In the genomic region with DNA sequence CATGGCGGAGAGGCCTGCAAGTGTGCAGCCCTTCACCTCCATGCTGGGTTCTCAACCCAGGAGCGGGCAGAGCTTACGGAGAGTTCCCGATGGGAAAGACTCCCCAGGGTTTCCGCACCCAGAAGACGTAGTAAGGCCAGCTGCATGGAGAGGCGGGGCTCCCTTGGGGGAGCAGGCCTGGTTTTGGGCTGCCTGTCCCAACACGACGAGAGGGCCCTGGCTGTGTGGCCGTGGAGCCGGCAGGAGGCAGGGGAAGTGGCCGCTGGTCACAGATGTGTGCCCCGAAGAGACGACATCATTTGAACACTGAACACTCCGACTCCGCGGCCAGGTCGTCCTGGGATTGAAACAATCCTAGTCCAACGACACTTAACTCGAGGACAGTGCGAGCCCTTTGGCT, we compare ENCODE assay signal across 25 cellular contexts. TPM values are rescaled to one million over a fixed set of nuclear protein-coding genes. Genes with fewer than 3 reads are reported as not detected.
DNase-seq lines count a peak whose midpoint lies in the region; ATAC-seq and TF ChIP-seq lines count a peak whose summit lies in the region.
"Had no signal": no experiment of that assay in that cellular context is flagged by ENCODE, and none has a peak within 500 bp of the region (broad histone marks: within the 10 kb centered on the region; RNA-seq: fewer than 3 reads in every experiment).

No MANE protein-coding gene starts in this region.

- H3K4me1 Mint-ChIP-seq in MCF 10A (ENCODE audit: insufficient read depth, unreplicated experiment) (no peaks in the 10 kb centered on the region), nephron progenitor cell (peaks cover 49% of the 10 kb centered on the region)
- H3K4me1 Mint-ChIP-seq: B cell; CD8-positive, alpha-beta memory T cell had no signal

- H3K36me3 Mint-ChIP-seq in MCF 10A (ENCODE audit: insufficient read depth, unreplicated experiment) (no peaks in the 10 kb centered on the region), nephron progenitor cell (ENCODE audit: low read depth) (no peaks in the 10 kb centered on the region)
- H3K36me3 Mint-ChIP-seq: CD8-positive, alpha-beta memory T cell had no signal

- H3K27me3 ChIP-seq in breast epithelium = no peaks in the 10 kb centered on the region
- no peaks in the 10 kb centered on the region for H3K27me3 ChIP-seq in testis
- no peaks in the 10 kb centered on the region for H3K27me3 ChIP-seq in stomach
- H3K27me3 ChIP-seq: SJCRH30 had no signal

- no peak for TF ChIP-seq POLR2A in breast epithelium (IDR thresholded peaks at IDR 0.05)
- TF ChIP-seq POLR2A in testis (IDR thresholded peaks at IDR 0.05) = no peak
- TF ChIP-seq POLR2A in stomach (IDR thresholded peaks at IDR 0.05) = no peak

- TF ChIP-seq EP300 in stomach (IDR thresholded peaks at IDR 0.05) = no peak

- BruUV-seq in MCF 10A (replicated peaks; lab: Mats Ljungman, UMichigan) = no TSS peak

- DNase-seq in breast epithelium (ENCODE audit: low spot score in 2 of 2) = no peak
- DNase-seq in MCF 10A (ENCODE audit: unreplicated experiment) = no peak
- no peak for DNase-seq in nephron progenitor cell
- DNase-seq in NCI-H2107 (lab: John Stamatoyannopoulos, UW) = no peak
- no peak for DNase-seq in testis
- no peak for DNase-seq in stomach
- DNase-seq: Calu3; CD8-positive, alpha-beta memory T cell; DMS79 treated with DMSO at 0.1 percent for 48 hours; GF-D8; HCEC 1CT; Karpas-422; NCI-H1105 treated with DMSO at 0.1 percent for 48 hours; NCI-H146; NCI-H2029; NCI-H69; SJCRH30 had no signal

- intact Hi-C loops in breast epithelium (cut with DNase I; ENCODE audit: low total_unique reads) (no loop called here), MCF 10A (cut with micrococcal nuclease) (no loop called here), testis (cut with DNase I; ENCODE audit: low total_unique reads) (loop anchor here (10.0 kb wide), 1 partner anchor 50 kb away; no protein-coding TSS in a partner anchor), stomach (cut with DNase I; ENCODE audit: low total_unique reads) (no loop called here)

- no peak overlapping the region for H3K4me3 Mint-ChIP-seq in MCF 10A (ENCODE audit: unreplicated experiment)
- H3K4me3 Mint-ChIP-seq in nephron progenitor cell = no peak overlapping the region
- H3K4me3 Mint-ChIP-seq: B cell; CD8-positive, alpha-beta memory T cell had no signal

- H3K4me3 ChIP-seq in breast epithelium = no peak overlapping the region
- no peak overlapping the region for H3K4me3 ChIP-seq in testis
- H3K4me3 ChIP-seq in stomach = no peak overlapping the region
- H3K4me3 ChIP-seq: SJCRH30 had no signal

- H3K36me3 ChIP-seq in breast epithelium = no peaks in the 10 kb centered on the region
- H3K36me3 ChIP-seq in testis (ENCODE audit: low read depth, missing control alignments) = no peaks in the 10 kb centered on the region
- no peaks in the 10 kb centered on the region for H3K36me3 ChIP-seq in stomach
- H3K36me3 ChIP-seq: SJCRH30 had no signal

- H3K4me1 ChIP-seq in breast epithelium = peaks cover 0 to 4% of the 10 kb centered on the region in 2 donors
- peaks cover 16% of the 10 kb centered on the region for H3K4me1 ChIP-seq in testis
- H3K4me1 ChIP-seq in stomach = peaks cover 0 to 24% (median 16%) of the 10 kb centered on the region in 4 donors

- peak overlapping the region; percentile 29 to 44 for H3K27ac ChIP-seq in breast epithelium
- H3K27ac ChIP-seq in testis = no peak overlapping the region
- peak overlapping the region in 1 of 5 donors; percentile 52 for H3K27ac ChIP-seq in stomach
- H3K27ac ChIP-seq: 22Rv1, C4-2B, HL-60, SJCRH30 had no signal

- H3K27me3 Mint-ChIP-seq in MCF 10A (ENCODE audit: insufficient read depth, unreplicated experiment) (peaks cover 3% of the 10 kb centered on the region), nephron progenitor cell (ENCODE audit: low read depth, poor library complexity) (peaks cover 11% of the 10 kb centered on the region)
- H3K27me3 Mint-ChIP-seq: B cell had no signal

- ATAC-seq in esophagus mucosa = peak; percentile 42
- no peak for ATAC-seq in HG03280 (IDR thresholded peaks at IDR 0.05; ENCODE audit: unreplicated experiment)
- ATAC-seq: Right ventricle myocardium inferior, SK-N-SH treated with all-trans-retinoic acid at 6 μM for 48 hours had no signal

- CTCF ChIA-PET in MCF 10A (lab: Yijun Ruan, JAX) = no interaction called here

- WGBS in testis, 2 donors = 88 to 96% methylated on average over 13 to 21 of the region's 21 CpGs
- 86 to 93% (median 91%) methylated on average over 14 to 21 of the region's 21 CpGs for WGBS in stomach, 5 donors

- no peaks in the 10 kb centered on the region for H3K9me3 ChIP-seq in breast epithelium
- no peaks in the 10 kb centered on the region for H3K9me3 ChIP-seq in testis
- no peaks in the 10 kb centered on the region for H3K9me3 ChIP-seq in stomach
- H3K9me3 ChIP-seq: SJCRH30 had no signal

- H3K9me3 Mint-ChIP-seq in MCF 10A (ENCODE audit: unreplicated experiment) = no peaks in the 10 kb centered on the region
- H3K9me3 Mint-ChIP-seq in nephron progenitor cell = no peaks in the 10 kb centered on the region
- H3K9me3 Mint-ChIP-seq: CD8-positive, alpha-beta memory T cell had no signal

- H3K27ac Mint-ChIP-seq in MCF 10A (ENCODE audit: low read depth, unreplicated experiment) (no peak overlapping the region), nephron progenitor cell (peak overlapping the region; percentile 59)
- H3K27ac Mint-ChIP-seq: B cell had no signal

- TF ChIP-seq CTCF in breast epithelium (IDR thresholded peaks at IDR 0.05) = no peak
- no peak for TF ChIP-seq CTCF in MCF 10A (IDR thresholded peaks at IDR 0.05; ENCODE audit: unreplicated experiment)
- TF ChIP-seq CTCF in nephron progenitor cell (IDR thresholded peaks at IDR 0.05) = no peak
- TF ChIP-seq CTCF in testis (IDR thresholded peaks at IDR 0.05) = no peak
- TF ChIP-seq CTCF in stomach (IDR thresholded peaks at IDR 0.05) = no peak

- POLR2A ChIA-PET in MCF 10A (lab: Yijun Ruan, JAX) = no interaction called here

RNA-seq across cellular contexts. Expression of gene MORN1, which starts 57.0 kb away (rescaled TPM):
- total RNA-seq in breast epithelium (10 to 100 TPM in 2 of 3 donors, 1 to 10 TPM in 1; 4.0 to 18.1 (median 17.7) TPM), MCF 10A (2022) (19.4 and 28.0 TPM in 2 replicates), esophagus mucosa (8.4 TPM), testis (10 to 100 TPM; 30.4 to 34.5 TPM), stomach (10 to 100 TPM in 3 of 5 donors, 1 to 10 TPM in 2; 3.1 to 18.1 (median 15.8) TPM)
- polyA plus RNA-seq in testis (ENCODE audit: insufficient read depth, low read depth, low replicate concordance) (30.9 TPM), stomach (1 to 10 TPM; 2.6 to 5.7 (median 3.7) TPM)

RNA-seq across cellular contexts. Expression of gene RER1, which starts 57.3 kb away (rescaled TPM):
- total RNA-seq in breast epithelium (10 to 100 TPM; 58.3 to 75.1 (median 70.4) TPM), MCF 10A (2022) (172 and 224 TPM in 2 replicates), esophagus mucosa (167 TPM), testis (100 to 1,000 TPM in 1 of 2 donors, 10 to 100 TPM in 1; 89.9 to 104 TPM), stomach (10 to 100 TPM; 58.2 to 73.6 (median 69.6) TPM)
- polyA plus RNA-seq in testis (ENCODE audit: insufficient read depth, low read depth, low replicate concordance) (262 TPM), stomach (10 to 100 TPM; 38.2 to 63.8 (median 53.3) TPM)

Comparison
In these comparisons a context has a peak if more than half of its experiments do, and no peak if none do; other contexts are left out.
1. H3K27ac ChIP-seq: peak in breast epithelium (2 of 2); none in testis (0 of 2).